In the genomic region with DNA sequence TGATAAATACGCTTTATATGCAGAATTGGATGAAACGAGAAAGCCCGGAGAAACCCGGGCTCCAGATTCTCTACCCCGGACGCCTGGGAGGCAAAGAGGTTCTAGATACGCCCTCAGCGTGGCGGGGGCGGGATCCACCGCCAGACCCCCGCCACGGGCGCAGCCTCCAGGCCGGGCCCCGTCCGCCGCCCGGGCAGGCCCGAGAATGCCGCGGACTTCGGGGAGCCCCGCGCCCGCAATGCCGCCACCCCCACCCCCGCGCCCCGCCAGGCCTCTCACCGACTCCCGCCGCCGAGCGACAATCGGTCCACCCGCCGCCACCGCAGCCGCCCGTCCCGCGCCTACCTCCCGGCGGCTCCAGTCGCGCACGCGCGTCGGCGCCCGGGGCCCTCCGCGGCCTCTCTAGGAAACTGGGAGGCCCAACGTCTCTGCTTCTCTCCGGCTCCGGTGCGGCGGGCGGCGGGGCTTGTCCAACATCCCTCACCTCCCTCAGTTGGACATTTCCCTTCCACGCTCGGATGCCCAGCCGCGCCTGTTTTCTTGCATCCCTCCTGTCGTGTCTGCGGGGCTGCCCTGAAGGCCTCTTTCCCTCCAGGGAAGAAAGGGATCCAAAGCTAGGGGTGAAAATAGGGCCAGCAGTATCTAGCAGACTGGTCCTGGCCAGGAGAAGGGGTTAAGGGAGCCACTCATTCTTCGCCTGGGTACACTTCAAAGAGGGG, we compare ENCODE assay signal across 1 cellular context.
TF ChIP-seq lines count a peak whose summit lies in the region.

ZNF445 (minus strand) TSS at position 359 of the 719 bp plus-strand sequence. CDS start 22,121 bp downstream, outside the sequence.

TF ChIP-seq in HepG2, 621 proteins besides CTCF, POLR2A, EP300 and RAD21 (continued from another document and continues in another):
- TF ChIP-seq ZNF414 (CRISPR knock-in tag; IDR thresholded peaks at IDR 0.05) (0 out of 2 replicates have a peak, but pooled peaks have one; percentile 48), TOPORS (CRISPR knock-in tag; IDR thresholded peaks at IDR 0.05) (no peak), TBP (CRISPR knock-in tag; IDR thresholded peaks at IDR 0.05) (no peak), ZSCAN21 (CRISPR knock-in tag; IDR thresholded peaks at IDR 0.05; ENCODE audit: borderline replicate concordance) (peak; percentile 28; the same call in 1 of the 2 replicates), SNAPC5 (CRISPR knock-in tag; IDR thresholded peaks at IDR 0.05; ENCODE audit: borderline replicate concordance) (no peak), TMF1 (CRISPR knock-in tag; IDR thresholded peaks at IDR 0.05; ENCODE audit: low read depth) (no peak), ZNF33B (CRISPR knock-in tag; IDR thresholded peaks at IDR 0.05) (no peak), ZNF720 (CRISPR knock-in tag; IDR thresholded peaks at IDR 0.05) (no peak), ZBTB39 (CRISPR knock-in tag; IDR thresholded peaks at IDR 0.05) (no peak), IRX3 (CRISPR knock-in tag; IDR thresholded peaks at IDR 0.05; ENCODE audit: borderline replicate concordance, low read depth) (0 out of 2 replicates have a peak, but pooled peaks have one; percentile 23), SALL1 (CRISPR knock-in tag; IDR thresholded peaks at IDR 0.05) (peak; percentile 70), BHLHE40 (IDR thresholded peaks at IDR 0.05; ENCODE audit: low read length) (0 out of 2 replicates have a peak, but pooled peaks have one; percentile 13), ZFYVE20 (CRISPR knock-in tag; IDR thresholded peaks at IDR 0.05; ENCODE audit: borderline replicate concordance, low read depth) (no peak), ZNF782 (CRISPR knock-in tag; IDR thresholded peaks at IDR 0.05; ENCODE audit: borderline replicate concordance) (no peak), CHD4 (IDR thresholded peaks at IDR 0.05; ENCODE audit: borderline replicate concordance, low read length) (no peak), ETV6 (CRISPR knock-in tag; conservative IDR thresholded peaks at IDR 0.05) (no peak), SOX6 (IDR thresholded peaks at IDR 0.05) (no peak), SOX6 (CRISPR knock-in tag; IDR thresholded peaks at IDR 0.05) (0 out of 2 replicates have a peak, but pooled peaks have one; percentile 46), SETDB1 (CRISPR knock-in tag; IDR thresholded peaks at IDR 0.05; ENCODE audit: borderline replicate concordance) (no peak), NFRKB (IDR thresholded peaks at IDR 0.05) (no peak), ZNF564 (CRISPR knock-in tag; IDR thresholded peaks at IDR 0.05) (no peak), ZNF12 (CRISPR knock-in tag; IDR thresholded peaks at IDR 0.05) (no peak), TSC22D2 (CRISPR knock-in tag; IDR thresholded peaks at IDR 0.05; ENCODE audit: borderline replicate concordance) (no peak), FOSL1 (CRISPR knock-in tag; IDR thresholded peaks at IDR 0.05; ENCODE audit: borderline replicate concordance) (no peak)
- TF ChIP-seq, protein P1, sequence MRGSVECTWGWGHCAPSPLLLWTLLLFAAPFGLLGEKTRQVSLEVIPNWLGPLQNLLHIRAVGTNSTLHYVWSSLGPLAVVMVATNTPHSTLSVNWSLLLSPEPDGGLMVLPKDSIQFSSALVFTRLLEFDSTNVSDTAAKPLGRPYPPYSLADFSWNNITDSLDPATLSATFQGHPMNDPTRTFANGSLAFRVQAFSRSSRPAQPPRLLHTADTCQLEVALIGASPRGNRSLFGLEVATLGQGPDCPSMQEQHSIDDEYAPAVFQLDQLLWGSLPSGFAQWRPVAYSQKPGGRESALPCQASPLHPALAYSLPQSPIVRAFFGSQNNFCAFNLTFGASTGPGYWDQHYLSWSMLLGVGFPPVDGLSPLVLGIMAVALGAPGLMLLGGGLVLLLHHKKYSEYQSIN (CRISPR knock-in tag; IDR thresholded peaks at IDR 0.05; ENCODE audit: borderline replicate concordance), result no peak
- TF ChIP-seq, protein P2, sequence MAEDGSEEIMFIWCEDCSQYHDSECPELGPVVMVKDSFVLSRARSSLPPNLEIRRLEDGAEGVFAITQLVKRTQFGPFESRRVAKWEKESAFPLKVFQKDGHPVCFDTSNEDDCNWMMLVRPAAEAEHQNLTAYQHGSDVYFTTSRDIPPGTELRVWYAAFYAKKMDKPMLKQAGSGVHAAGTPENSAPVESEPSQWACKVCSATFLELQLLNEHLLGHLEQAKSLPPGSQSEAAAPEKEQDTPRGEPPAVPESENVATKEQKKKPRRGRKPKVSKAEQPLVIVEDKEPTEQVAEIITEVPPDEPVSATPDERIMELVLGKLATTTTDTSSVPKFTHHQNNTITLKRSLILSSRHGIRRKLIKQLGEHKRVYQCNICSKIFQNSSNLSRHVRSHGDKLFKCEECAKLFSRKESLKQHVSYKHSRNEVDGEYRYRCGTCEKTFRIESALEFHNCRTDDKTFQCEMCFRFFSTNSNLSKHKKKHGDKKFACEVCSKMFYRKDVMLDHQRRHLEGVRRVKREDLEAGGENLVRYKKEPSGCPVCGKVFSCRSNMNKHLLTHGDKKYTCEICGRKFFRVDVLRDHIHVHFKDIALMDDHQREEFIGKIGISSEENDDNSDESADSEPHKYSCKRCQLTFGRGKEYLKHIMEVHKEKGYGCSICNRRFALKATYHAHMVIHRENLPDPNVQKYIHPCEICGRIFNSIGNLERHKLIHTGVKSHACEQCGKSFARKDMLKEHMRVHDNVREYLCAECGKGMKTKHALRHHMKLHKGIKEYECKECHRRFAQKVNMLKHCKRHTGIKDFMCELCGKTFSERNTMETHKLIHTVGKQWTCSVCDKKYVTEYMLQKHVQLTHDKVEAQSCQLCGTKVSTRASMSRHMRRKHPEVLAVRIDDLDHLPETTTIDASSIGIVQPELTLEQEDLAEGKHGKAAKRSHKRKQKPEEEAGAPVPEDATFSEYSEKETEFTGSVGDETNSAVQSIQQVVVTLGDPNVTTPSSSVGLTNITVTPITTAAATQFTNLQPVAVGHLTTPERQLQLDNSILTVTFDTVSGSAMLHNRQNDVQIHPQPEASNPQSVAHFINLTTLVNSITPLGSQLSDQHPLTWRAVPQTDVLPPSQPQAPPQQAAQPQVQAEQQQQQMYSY (CRISPR knock-in tag; IDR thresholded peaks at IDR 0.05), result no peak
- TF ChIP-seq, protein P3, sequence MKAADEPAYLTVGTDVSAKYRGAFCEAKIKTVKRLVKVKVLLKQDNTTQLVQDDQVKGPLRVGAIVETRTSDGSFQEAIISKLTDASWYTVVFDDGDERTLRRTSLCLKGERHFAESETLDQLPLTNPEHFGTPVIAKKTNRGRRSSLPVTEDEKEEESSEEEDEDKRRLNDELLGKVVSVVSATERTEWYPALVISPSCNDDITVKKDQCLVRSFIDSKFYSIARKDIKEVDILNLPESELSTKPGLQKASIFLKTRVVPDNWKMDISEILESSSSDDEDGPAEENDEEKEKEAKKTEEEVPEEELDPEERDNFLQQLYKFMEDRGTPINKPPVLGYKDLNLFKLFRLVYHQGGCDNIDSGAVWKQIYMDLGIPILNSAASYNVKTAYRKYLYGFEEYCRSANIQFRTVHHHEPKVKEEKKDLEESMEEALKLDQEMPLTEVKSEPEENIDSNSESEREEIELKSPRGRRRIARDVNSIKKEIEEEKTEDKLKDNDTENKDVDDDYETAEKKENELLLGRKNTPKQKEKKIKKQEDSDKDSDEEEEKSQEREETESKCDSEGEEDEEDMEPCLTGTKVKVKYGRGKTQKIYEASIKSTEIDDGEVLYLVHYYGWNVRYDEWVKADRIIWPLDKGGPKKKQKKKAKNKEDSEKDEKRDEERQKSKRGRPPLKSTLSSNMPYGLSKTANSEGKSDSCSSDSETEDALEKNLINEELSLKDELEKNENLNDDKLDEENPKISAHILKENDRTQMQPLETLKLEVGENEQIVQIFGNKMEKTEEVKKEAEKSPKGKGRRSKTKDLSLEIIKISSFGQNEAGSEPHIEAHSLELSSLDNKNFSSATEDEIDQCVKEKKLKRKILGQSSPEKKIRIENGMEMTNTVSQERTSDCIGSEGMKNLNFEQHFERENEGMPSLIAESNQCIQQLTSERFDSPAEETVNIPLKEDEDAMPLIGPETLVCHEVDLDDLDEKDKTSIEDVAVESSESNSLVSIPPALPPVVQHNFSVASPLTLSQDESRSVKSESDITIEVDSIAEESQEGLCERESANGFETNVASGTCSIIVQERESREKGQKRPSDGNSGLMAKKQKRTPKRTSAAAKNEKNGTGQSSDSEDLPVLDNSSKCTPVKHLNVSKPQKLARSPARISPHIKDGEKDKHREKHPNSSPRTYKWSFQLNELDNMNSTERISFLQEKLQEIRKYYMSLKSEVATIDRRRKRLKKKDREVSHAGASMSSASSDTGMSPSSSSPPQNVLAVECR (CRISPR knock-in tag; IDR thresholded peaks at IDR 0.05; ENCODE audit: borderline replicate concordance), result peak; percentile 66; the same call in 1 of the 2 replicates
- TF ChIP-seq, protein P4, sequence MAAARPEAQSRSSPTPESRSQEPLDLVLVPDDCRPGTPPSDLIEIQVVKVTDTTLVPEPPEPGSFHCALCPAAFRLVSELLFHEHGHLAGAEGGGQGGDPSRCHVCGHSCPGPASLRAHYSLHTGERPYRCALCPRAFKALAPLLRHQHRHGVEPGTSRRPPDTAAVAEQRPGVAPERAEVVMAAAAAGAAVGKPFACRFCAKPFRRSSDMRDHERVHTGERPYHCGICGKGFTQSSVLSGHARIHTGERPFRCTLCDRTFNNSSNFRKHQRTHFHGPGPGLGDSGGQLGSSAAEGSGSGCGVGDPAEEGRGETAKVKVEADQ (CRISPR knock-in tag; IDR thresholded peaks at IDR 0.05; ENCODE audit: borderline replicate concordance), result no peak; the same call in 1 of the 2 replicates
- TF ChIP-seq, protein P5, sequence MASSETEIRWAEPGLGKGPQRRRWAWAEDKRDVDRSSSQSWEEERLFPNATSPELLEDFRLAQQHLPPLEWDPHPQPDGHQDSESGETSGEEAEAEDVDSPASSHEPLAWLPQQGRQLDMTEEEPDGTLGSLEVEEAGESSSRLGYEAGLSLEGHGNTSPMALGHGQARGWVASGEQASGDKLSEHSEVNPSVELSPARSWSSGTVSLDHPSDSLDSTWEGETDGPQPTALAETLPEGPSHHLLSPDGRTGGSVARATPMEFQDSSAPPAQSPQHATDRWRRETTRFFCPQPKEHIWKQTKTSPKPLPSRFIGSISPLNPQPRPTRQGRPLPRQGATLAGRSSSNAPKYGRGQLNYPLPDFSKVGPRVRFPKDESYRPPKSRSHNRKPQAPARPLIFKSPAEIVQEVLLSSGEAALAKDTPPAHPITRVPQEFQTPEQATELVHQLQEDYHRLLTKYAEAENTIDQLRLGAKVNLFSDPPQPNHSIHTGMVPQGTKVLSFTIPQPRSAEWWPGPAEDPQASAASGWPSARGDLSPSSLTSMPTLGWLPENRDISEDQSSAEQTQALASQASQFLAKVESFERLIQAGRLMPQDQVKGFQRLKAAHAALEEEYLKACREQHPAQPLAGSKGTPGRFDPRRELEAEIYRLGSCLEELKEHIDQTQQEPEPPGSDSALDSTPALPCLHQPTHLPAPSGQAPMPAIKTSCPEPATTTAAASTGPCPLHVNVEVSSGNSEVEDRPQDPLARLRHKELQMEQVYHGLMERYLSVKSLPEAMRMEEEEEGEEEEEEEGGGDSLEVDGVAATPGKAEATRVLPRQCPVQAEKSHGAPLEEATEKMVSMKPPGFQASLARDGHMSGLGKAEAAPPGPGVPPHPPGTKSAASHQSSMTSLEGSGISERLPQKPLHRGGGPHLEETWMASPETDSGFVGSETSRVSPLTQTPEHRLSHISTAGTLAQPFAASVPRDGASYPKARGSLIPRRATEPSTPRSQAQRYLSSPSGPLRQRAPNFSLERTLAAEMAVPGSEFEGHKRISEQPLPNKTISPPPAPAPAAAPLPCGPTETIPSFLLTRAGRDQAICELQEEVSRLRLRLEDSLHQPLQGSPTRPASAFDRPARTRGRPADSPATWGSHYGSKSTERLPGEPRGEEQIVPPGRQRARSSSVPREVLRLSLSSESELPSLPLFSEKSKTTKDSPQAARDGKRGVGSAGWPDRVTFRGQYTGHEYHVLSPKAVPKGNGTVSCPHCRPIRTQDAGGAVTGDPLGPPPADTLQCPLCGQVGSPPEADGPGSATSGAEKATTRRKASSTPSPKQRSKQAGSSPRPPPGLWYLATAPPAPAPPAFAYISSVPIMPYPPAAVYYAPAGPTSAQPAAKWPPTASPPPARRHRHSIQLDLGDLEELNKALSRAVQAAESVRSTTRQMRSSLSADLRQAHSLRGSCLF (CRISPR knock-in tag; IDR thresholded peaks at IDR 0.05; ENCODE audit: borderline replicate concordance), result no peak
- TF ChIP-seq, protein P6, sequence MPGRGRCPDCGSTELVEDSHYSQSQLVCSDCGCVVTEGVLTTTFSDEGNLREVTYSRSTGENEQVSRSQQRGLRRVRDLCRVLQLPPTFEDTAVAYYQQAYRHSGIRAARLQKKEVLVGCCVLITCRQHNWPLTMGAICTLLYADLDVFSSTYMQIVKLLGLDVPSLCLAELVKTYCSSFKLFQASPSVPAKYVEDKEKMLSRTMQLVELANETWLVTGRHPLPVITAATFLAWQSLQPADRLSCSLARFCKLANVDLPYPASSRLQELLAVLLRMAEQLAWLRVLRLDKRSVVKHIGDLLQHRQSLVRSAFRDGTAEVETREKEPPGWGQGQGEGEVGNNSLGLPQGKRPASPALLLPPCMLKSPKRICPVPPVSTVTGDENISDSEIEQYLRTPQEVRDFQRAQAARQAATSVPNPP (CRISPR knock-in tag; IDR thresholded peaks at IDR 0.05), result no peak
